In the genomic region with DNA sequence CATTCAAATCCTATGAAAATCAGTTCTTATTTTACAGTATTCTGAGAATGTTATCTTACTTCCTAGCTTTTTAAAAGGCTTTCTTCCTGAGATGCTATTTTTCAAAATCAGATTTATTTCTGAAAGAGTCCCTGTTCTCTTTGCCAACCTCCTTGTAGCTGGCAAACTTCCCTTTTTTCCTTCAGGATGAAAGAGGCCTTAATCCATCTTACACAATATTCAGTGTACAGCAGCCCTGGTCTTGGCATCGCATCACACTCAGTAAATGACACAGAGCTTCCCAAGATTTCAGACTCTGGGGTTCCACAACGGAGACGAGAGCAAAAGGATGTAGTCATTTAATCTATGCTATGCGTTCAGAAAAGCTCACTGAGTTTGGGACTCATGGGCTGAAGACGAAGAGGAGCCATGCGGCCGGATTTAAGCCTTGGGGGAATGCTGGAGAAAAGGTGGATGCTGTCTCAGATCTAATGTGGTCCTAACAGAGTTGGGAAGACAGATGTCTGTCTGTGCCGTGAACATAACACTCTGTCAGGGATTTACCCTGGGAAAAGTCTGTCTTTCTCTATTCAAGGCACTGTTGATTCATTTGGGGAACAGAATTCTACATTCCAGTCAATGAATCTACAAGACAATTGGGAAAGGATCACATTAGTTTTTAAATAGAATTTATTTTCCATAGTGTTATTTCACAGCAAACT, we compare ENCODE assay signal across 23 cellular contexts.
DNase-seq lines count a peak whose midpoint lies in the region; TF ChIP-seq lines count a peak whose summit lies in the region.
"Had no signal": no experiment of that assay in that cellular context is flagged by ENCODE, and none has a peak within 500 bp of the region (broad histone marks: within the 10 kb centered on the region; RNA-seq: fewer than 3 reads in every experiment).

No MANE protein-coding gene starts in this region.

- H3K4me3 Mint-ChIP-seq in MCF 10A (ENCODE audit: unreplicated experiment) = no peak overlapping the region

- no peak overlapping the region for H3K9ac ChIP-seq in mammary epithelial cell (ENCODE audit: insufficient read depth, low read length)
- H3K9ac ChIP-seq: BLaER1, parathyroid adenoma had no signal

- H3K4me1 ChIP-seq in mammary epithelial cell (ENCODE audit: insufficient read depth, low read length) (no peaks in the 10 kb centered on the region), tibial nerve (peaks cover 0 to 23% (median 0%) of the 10 kb centered on the region in 4 donors)
- H3K4me1 ChIP-seq: parathyroid adenoma had no signal

- H3K4me2 ChIP-seq in mammary epithelial cell (ENCODE audit: insufficient read depth, low read depth, low read length) = no peak overlapping the region
- H3K4me2 ChIP-seq: BLaER1, PC-9 had no signal

- no peaks in the 10 kb centered on the region for H3K36me3 Mint-ChIP-seq in MCF 10A (ENCODE audit: insufficient read depth, unreplicated experiment)

- no peaks in the 10 kb centered on the region for H3K9me3 Mint-ChIP-seq in MCF 10A (ENCODE audit: unreplicated experiment)

- H4K20me1 ChIP-seq in mammary epithelial cell (ENCODE audit: insufficient read depth, low read length) = no peaks in the 10 kb centered on the region
- H4K20me1 ChIP-seq: BLaER1 had no signal

- no peaks in the 10 kb centered on the region for H3K27me3 Mint-ChIP-seq in MCF 10A (ENCODE audit: insufficient read depth, unreplicated experiment)

- dilution Hi-C loops in mammary epithelial cell (cut with HindIII; ENCODE audit: low sequenced_read_pairs) = no loop called here

- DNase-seq in MCF 10A (ENCODE audit: unreplicated experiment) = peak; percentile 49
- DNase-seq in mammary epithelial cell = no peak
- peak; percentile 7 for DNase-seq in cerebellar cortex (ENCODE audit: low spot score)
- peak; percentile 38 for DNase-seq in midbrain (lab: John Stamatoyannopoulos, UW)
- DNase-seq in tibial nerve (ENCODE audit: low spot score in 2 of 2) = no peak
- DNase-seq in middle frontal gyrus (ENCODE audit: extremely low spot score, low spot score) = no peak
- no peak for DNase-seq in NCI-H345 (lab: John Stamatoyannopoulos, UW)
- DNase-seq in activated CD4-positive, alpha-beta T cell treated with anti-CD3 and anti-CD28 coated beads for 1 hour = no peak
- DNase-seq: 8988T; activated CD4-positive, alpha-beta T cell treated with anti-CD3 and anti-CD28 coated beads for 4 hours; activated CD8-positive, alpha-beta memory T cell treated with anti-CD3 and anti-CD28 coated beads, Interleukin-2, amount 50 U/mL, for 48 hours; activated naive CD4-positive, alpha-beta T cell; aorta; Calu3; NCI-H1417 treated with DMSO at 0.1 percent for 48 hours; NCI-H2171; NCI-H82; PC-9; stimulated activated CD4-positive, alpha-beta T cell treated with anti-CD3 and anti-CD28 coated beads, Interleukin-4, amount 100 ng/mL, for 4 hours had no signal

- TF ChIP-seq CTCF in MCF 10A (IDR thresholded peaks at IDR 0.05; ENCODE audit: unreplicated experiment) (no peak), mammary epithelial cell (conservative IDR thresholded peaks at IDR 0.05 in 1 of 2, IDR thresholded peaks at IDR 0.05 in 1 of 2; ENCODE audit: extremely low read depth in 1 of 2, insufficient read depth in 1 of 2, low read depth in 1 of 2, low read length in 2 of 2) (no peak), tibial nerve (IDR thresholded peaks at IDR 0.05) (no peak)

- H3K9me3 ChIP-seq in mammary epithelial cell (replicated peaks; ENCODE audit: insufficient read depth, low read length) = no peaks in the 10 kb centered on the region
- H3K9me3 ChIP-seq in tibial nerve = no peaks in the 10 kb centered on the region
- H3K9me3 ChIP-seq: BLaER1 had no signal

- H3K36me3 ChIP-seq in mammary epithelial cell (ENCODE audit: insufficient read depth, low read length) (no peaks in the 10 kb centered on the region), tibial nerve (no peaks in the 10 kb centered on the region)
- H3K36me3 ChIP-seq: BLaER1 had no signal

- H2AFZ ChIP-seq in mammary epithelial cell (ENCODE audit: low read depth, low read length) = no peak overlapping the region
- H2AFZ ChIP-seq: parathyroid adenoma, PC-9 had no signal

- in situ Hi-C loops in mammary epithelial cell (cut with MboI; ENCODE audit: low sequenced_read_pairs in 2 of 2) = no loop called here

- TF ChIP-seq POLR2A in tibial nerve (IDR thresholded peaks at IDR 0.05) = no peak

- CTCF ChIA-PET in MCF 10A (lab: Yijun Ruan, JAX) (interaction anchor here (0.9 kb wide), 1 partner anchor 64 kb away, joined by 3 read pairs; no protein-coding TSS in a partner anchor), mammary epithelial cell (lab: Charles Lee; ENCODE audit: low non-redundant PET) (no interaction called here)

- H3K4me3 ChIP-seq in mammary epithelial cell (replicated peaks in 1 of 3; ENCODE audit: insufficient read depth in 1 of 3, low read depth in 2 of 3, low read length in 3 of 3) = no peak overlapping the region
- H3K4me3 ChIP-seq in tibial nerve = peak overlapping the region in 3 of 4 donors; percentile 5 to 32 (median 6)
- H3K4me3 ChIP-seq: BLaER1, GM12878, PC-9, smooth muscle cell had no signal

- H3K27me3 ChIP-seq in mammary epithelial cell (ENCODE audit: insufficient read depth, low read length) (no peaks in the 10 kb centered on the region), tibial nerve (no peaks in the 10 kb centered on the region)
- H3K27me3 ChIP-seq: BLaER1 had no signal

- whole genome bisulfite sequencing in mammary epithelial cell (ENCODE audit: low coverage, missing lambda C conversion rate) = 6% methylated on average over 6 of the region's 8 CpGs
- 36 to 49% methylated on average over 8 of the region's 8 CpGs for WGBS in tibial nerve, 2 donors

- H3K27ac ChIP-seq in mammary epithelial cell (ENCODE audit: insufficient read depth, low read depth, low read length) (no peak overlapping the region), tibial nerve (peak overlapping the region in 3 of 4 donors; percentile 9 to 76 (median 71))
- H3K27ac ChIP-seq: BLaER1, parathyroid adenoma, PC-9 had no signal

- intact Hi-C loops in MCF 10A (cut with micrococcal nuclease) = no loop called here
- intact Hi-C loops in mammary epithelial cell (cut with micrococcal nuclease) = no loop called here

- no peaks in the 10 kb centered on the region for H3K79me2 ChIP-seq in mammary epithelial cell (ENCODE audit: insufficient read depth, low read length)
- H3K79me2 ChIP-seq: parathyroid adenoma had no signal

- H3K27ac Mint-ChIP-seq in MCF 10A (ENCODE audit: low read depth, unreplicated experiment) = no peak overlapping the region

- H3K4me1 Mint-ChIP-seq in MCF 10A (ENCODE audit: insufficient read depth, unreplicated experiment) = no peaks in the 10 kb centered on the region

- POLR2A ChIA-PET in MCF 10A (lab: Yijun Ruan, JAX) = interaction anchor here (1.2 kb wide), 1 partner anchor 8 kb away, joined by 3 read pairs; no protein-coding TSS in a partner anchor

- no TSS peak for BruUV-seq in MCF 10A (replicated peaks; lab: Mats Ljungman, UMichigan)
- BruUV-seq in mammary epithelial cell (replicated peaks; lab: Mats Ljungman, UMichigan) = no TSS peak

- TF ChIP-seq EP300 in tibial nerve (IDR thresholded peaks at IDR 0.05) = no peak

Comparison
In these comparisons a context has a peak if more than half of its experiments do, and no peak if none do; other contexts are left out.
1. DNase-seq: peak in MCF 10A (single experiment), cerebellar cortex (single experiment) and midbrain (single experiment); none in mammary epithelial cell (single experiment), tibial nerve (0 of 2), middle frontal gyrus (single experiment), NCI-H345 (single experiment) and activated CD4-positive, alpha-beta T cell treated with anti-CD3 and anti-CD28 coated beads for 1 hour (single experiment).
2. H3K4me3 ChIP-seq: peak in tibial nerve (3 of 4); none in mammary epithelial cell (0 of 3).